ENCODE assay signal across 8 cellular contexts in genomic region chr1:12229835-12230548, GRCh38. TPM values are rescaled to one million over a fixed set of nuclear protein-coding genes. Genes with fewer than 3 reads are reported as not detected.
DNase-seq lines count a peak whose midpoint lies in the region; ATAC-seq and TF ChIP-seq lines count a peak whose summit lies in the region.

Gene VPS13D, plus strand, starts transcription at chr1:12230030. Its CDS starts 4,237 bp downstream, at chr1:12234267.

- peaks cover 19% of the 10 kb centered on the region for H3K4me1 Mint-ChIP-seq in activated B cell treated with CpG ODN at 0.5 μM for 24 hours

- H3K27ac ChIP-seq in caudate nucleus (ENCODE audit: low read depth, low read length): peak within 1 kb of the TSS; percentile 62

- peak within 1 kb of the TSS; percentile 86 for H3K4me3 Mint-ChIP-seq in activated B cell treated with CpG ODN at 0.5 μM for 24 hours

- ATAC-seq in HG02759 (IDR thresholded peaks at IDR 0.05; ENCODE audit: unreplicated experiment): peak; percentile 82
- peak; percentile 96 for ATAC-seq in activated B cell treated with CpG ODN at 0.5 μM for 24 hours (ENCODE audit: low read depth)

- no peaks in the 10 kb centered on the region for H3K9me3 Mint-ChIP-seq in activated B cell treated with CpG ODN at 0.5 μM for 24 hours

- POLR2A ChIA-PET in activated B cell treated with CpG ODN at 0.5 μM for 24 hours (lab: Charles Lee): interaction anchor here (1.4 to 3.6 kb wide), 2 partner anchors 20 to 106 kb away, joined by 4 to 13 read pairs; no protein-coding TSS in a partner anchor

- peaks cover 8% of the 10 kb centered on the region for H3K36me3 Mint-ChIP-seq in activated B cell treated with CpG ODN at 0.5 μM for 24 hours (ENCODE audit: low read depth)

- peak; percentile 62 for DNase-seq in NCI-H146 (lab: John Stamatoyannopoulos, UW)
- DNase-seq in NCI-H146 treated with DMSO at 0.1 percent for 48 hours (lab: John Stamatoyannopoulos, UW; ENCODE audit: unreplicated experiment): no peak
- peak; percentile 63 for DNase-seq in NCI-H2171 treated with DMSO at 0.1 percent for 48 hours (lab: John Stamatoyannopoulos, UW)
- peak; percentile 87 for DNase-seq in activated B cell treated with CpG ODN at 0.5 μM for 24 hours
- peak in 56 of 61 donors; percentile 9 to 81 (median 53) for DNase-seq in caudate nucleus (lab: John Stamatoyannopoulos, UW)
- DNase-seq in iris pigment epithelial cell (ENCODE audit: low read depth): peak; percentile 70
- peak; percentile 85 for DNase-seq in stimulated activated CD4-positive, alpha-beta T cell treated with anti-CD3 and anti-CD28 coated beads, Interleukin-12 subunit alpha, Interleukin-12 subunit beta, amount 100 ng/mL, for 4 hours

- peaks cover 3% of the 10 kb centered on the region for H3K27me3 Mint-ChIP-seq in activated B cell treated with CpG ODN at 0.5 μM for 24 hours

- CTCF ChIA-PET in activated B cell treated with CpG ODN at 0.5 μM for 24 hours (lab: Charles Lee): interaction anchor here (1.2 to 1.5 kb wide), 3 partner anchors 20 to 105 kb away, joined by 3 to 5 read pairs (median 4); no protein-coding TSS in a partner anchor

- peak; percentile 26 for TF ChIP-seq CTCF in activated B cell treated with CpG ODN at 0.5 μM for 24 hours (IDR thresholded peaks at IDR 0.05)

- intact Hi-C loops in activated B cell treated with CpG ODN at 0.5 μM for 24 hours (cut with micrococcal nuclease): loop anchor here (1.0 kb wide), 2 partner anchors 20 to 250 kb away; partner anchors contain the start of gene MFN2

- H3K27ac Mint-ChIP-seq in activated B cell treated with CpG ODN at 0.5 μM for 24 hours: peak within 1 kb of the TSS; percentile 41

RNA-seq across cellular contexts. Expression of gene VPS13D, which starts in this region (rescaled TPM):
- 52.6 and 64.5 TPM in 2 replicates for total RNA-seq in activated B cell treated with CpG ODN at 0.5 μM for 24 hours
